ENCODE assay signal across 24 cellular contexts in genomic region chr9:104971521-104971920, GRCh38. TPM values are rescaled to one million over a fixed set of nuclear protein-coding genes. Genes with fewer than 3 reads are reported as not detected.
A peak's percentile ranks its signal among the peaks of the same experiment; 100 is the strongest.
DNase-seq lines count a peak whose midpoint lies in the region; ATAC-seq, FAIRE-seq and TF ChIP-seq lines count a peak whose summit lies in the region.
"Had no signal": no experiment of that assay in that cellular context is flagged by ENCODE, and none has a peak within 500 bp of the region (broad histone marks: within the 10 kb centered on the region; RNA-seq: fewer than 3 reads in every experiment).

No MANE protein-coding gene starts in this region.

- H3K79me2 ChIP-seq in H1 (ENCODE audit: control insufficient read depth in 1 of 2, insufficient read depth in 2 of 2, low read length in 2 of 2) (no peaks in the 10 kb centered on the region), keratinocyte (ENCODE audit: control insufficient read depth, insufficient read depth, low read length) (no peaks in the 10 kb centered on the region), trophoblast cell (ENCODE audit: control insufficient read depth, insufficient read depth, low read length, poor library complexity) (peaks cover 1% of the 10 kb centered on the region)

- H2BK5ac ChIP-seq in H1 (ENCODE audit: low read depth, low read length), result no peak overlapping the region
- no peak overlapping the region for H2BK5ac ChIP-seq in trophoblast cell (ENCODE audit: low read depth, low read length, poor library complexity)

- H2BK15ac ChIP-seq in H1 (ENCODE audit: low read length), result 0 out of 2 replicates have a peak overlapping the region, but pooled peaks have one; percentile 61

- no peaks in the 10 kb centered on the region for H3K36me3 Mint-ChIP-seq in naive thymus-derived CD4-positive, alpha-beta T cell
- H3K36me3 Mint-ChIP-seq: CD14-positive monocyte had no signal

- no peak overlapping the region for H3K4me3 ChIP-seq in H1 (ENCODE audit: extremely low read depth in 1 of 4, insufficient read depth in 2 of 4, low read depth in 3 of 4, low read length in 4 of 4)
- H3K4me3 ChIP-seq in keratinocyte (ENCODE audit: control insufficient read depth in 2 of 3, extremely low read depth in 1 of 3, insufficient read depth in 2 of 3, low read depth in 1 of 3, low read length in 3 of 3), result no peak overlapping the region
- H3K4me3 ChIP-seq in trophoblast cell (ENCODE audit: low read depth, low read length), result no peak overlapping the region
- H3K4me3 ChIP-seq in naive thymus-derived CD4-positive, alpha-beta T cell (ENCODE audit: low read length), result no peak overlapping the region
- no peak overlapping the region for H3K4me3 ChIP-seq in suprapubic skin
- H3K4me3 ChIP-seq: MG63 had no signal

- no peak overlapping the region for H3K9ac ChIP-seq in H1 (replicated peaks in 1 of 4; ENCODE audit: extremely low read depth in 1 of 4, low read depth in 3 of 4, low read length in 3 of 4)
- H3K9ac ChIP-seq in keratinocyte (ENCODE audit: control insufficient read depth, extremely low read depth, insufficient read depth, low read length), result no peak overlapping the region
- no peak overlapping the region for H3K9ac ChIP-seq in trophoblast cell (ENCODE audit: low read length)

- no peak overlapping the region for H4K12ac ChIP-seq in trophoblast cell (ENCODE audit: low read depth, low read length)

- TF ChIP-seq POLR2A in H1 (IDR thresholded peaks at IDR 0.05; ENCODE audit: control extremely low read depth in 1 of 2, low read depth in 2 of 2, low read length in 2 of 2) (no peak), suprapubic skin (IDR thresholded peaks at IDR 0.05) (no peak)

- H3K27ac ChIP-seq in H1 (ENCODE audit: low read depth, low read length) (no peak overlapping the region), keratinocyte (ENCODE audit: control insufficient read depth, insufficient read depth, low read length) (no peak overlapping the region), trophoblast cell (ENCODE audit: low read depth, low read length) (no peak overlapping the region), suprapubic skin (no peak overlapping the region)
- H3K27ac ChIP-seq in naive thymus-derived CD4-positive, alpha-beta T cell (ENCODE audit: low read depth, low read length), result no peak overlapping the region
- H3K27ac ChIP-seq: 22Rv1, RWPE1 had no signal

- no peak overlapping the region for H3K18ac ChIP-seq in H1 (ENCODE audit: extremely low read depth, low read length)
- H3K18ac ChIP-seq in trophoblast cell (ENCODE audit: low read length), result no peak overlapping the region

- ATAC-seq in naive thymus-derived CD4-positive, alpha-beta T cell, result no peak

- WGBS in H1 (ENCODE audit: extremely low coverage in 1 of 2, insufficient coverage in 1 of 2, insufficient read length in 1 of 2, insufficient replicate concordance in 2 of 2, low coverage in 1 of 2, low lambda C conversion rate in 2 of 2, missing lambda C conversion rate in 1 of 2), 2 experiments, result 88% methylated on average over 3 of the region's 3 CpGs; no CpG with 5 or more reads in 1 of the 2 experiments
- WGBS in trophoblast cell (ENCODE audit: extremely low coverage, insufficient coverage, insufficient read length), result no CpG with 5 or more reads among the region's 3 CpGs
- WGBS in suprapubic skin, result 92% methylated on average over 3 of the region's 3 CpGs

- H4K5ac ChIP-seq in H1 (ENCODE audit: insufficient read length, low read depth, low read length), result no peak overlapping the region

- H3K4me3 Mint-ChIP-seq in naive thymus-derived CD4-positive, alpha-beta T cell, result no peak overlapping the region
- H3K4me3 Mint-ChIP-seq: CD14-positive monocyte; CD8-positive, alpha-beta memory T cell; H9 had no signal

- no peaks in the 10 kb centered on the region for H3K9me3 Mint-ChIP-seq in naive thymus-derived CD4-positive, alpha-beta T cell
- H3K9me3 Mint-ChIP-seq: CD14-positive monocyte, H9 had no signal

- no peak overlapping the region for H2BK12ac ChIP-seq in H1 (ENCODE audit: low read depth, low read length)
- peak overlapping the region; percentile 32 for H2BK12ac ChIP-seq in trophoblast cell (ENCODE audit: low read length)

- H3K9me3 ChIP-seq in H1 (ENCODE audit: insufficient read depth in 2 of 2, low read depth in 1 of 2, low read length in 1 of 2), result no peaks in the 10 kb centered on the region
- H3K9me3 ChIP-seq in keratinocyte (ENCODE audit: control insufficient read depth, low read depth, low read length), result no peaks in the 10 kb centered on the region
- H3K9me3 ChIP-seq in trophoblast cell (ENCODE audit: insufficient read depth, low read depth, low read length), result no peaks in the 10 kb centered on the region
- H3K9me3 ChIP-seq in naive thymus-derived CD4-positive, alpha-beta T cell (ENCODE audit: control insufficient read depth in 2 of 3, low read length in 3 of 3), result no peaks in the 10 kb centered on the region
- no peaks in the 10 kb centered on the region for H3K9me3 ChIP-seq in suprapubic skin
- H3K9me3 ChIP-seq: BE2C, MG63 had no signal

- H3K23ac ChIP-seq in H1 (ENCODE audit: insufficient read length) (no peak overlapping the region), trophoblast cell (ENCODE audit: low read length) (no peak overlapping the region)

- H2AK5ac ChIP-seq in H1 (ENCODE audit: low read depth, low read length), result no peak overlapping the region
- H2AK5ac ChIP-seq in trophoblast cell (ENCODE audit: low read length), result no peak overlapping the region

- H3K36me3 ChIP-seq in H1 (ENCODE audit: control insufficient read depth in 2 of 4, insufficient read depth in 4 of 4, low read length in 3 of 4) (no peaks in the 10 kb centered on the region), keratinocyte (ENCODE audit: control insufficient read depth in 2 of 2, extremely low read depth in 1 of 2, insufficient read depth in 2 of 2, low read length in 2 of 2) (no peaks in the 10 kb centered on the region), trophoblast cell (ENCODE audit: control insufficient read depth in 1 of 2, insufficient read depth in 2 of 2, low read length in 2 of 2) (no peaks in the 10 kb centered on the region), suprapubic skin (no peaks in the 10 kb centered on the region)
- no peaks in the 10 kb centered on the region for H3K36me3 ChIP-seq in naive thymus-derived CD4-positive, alpha-beta T cell (ENCODE audit: control insufficient read depth in 2 of 3, insufficient read depth in 3 of 3, low read length in 3 of 3)
- H3K36me3 ChIP-seq: BE2C, MG63 had no signal

- H3K4me2 ChIP-seq in H1 (ENCODE audit: insufficient read depth in 1 of 2, low read depth in 2 of 2, low read length in 2 of 2) (no peak overlapping the region), keratinocyte (ENCODE audit: control insufficient read depth, extremely low read depth, insufficient read depth, low read depth, low read length) (no peak overlapping the region), trophoblast cell (ENCODE audit: low read length) (no peak overlapping the region)

- H2BK120ac ChIP-seq in H1 (replicated peaks; ENCODE audit: low read depth, low read length), result no peak overlapping the region
- peak overlapping the region; percentile 46 for H2BK120ac ChIP-seq in trophoblast cell (ENCODE audit: insufficient read depth, low read length, poor library complexity)

- FAIRE-seq in H1 (lab: Jason Lieb, UNC), result no peak
- peak; percentile 26 for FAIRE-seq in keratinocyte (lab: Jason Lieb, UNC)
- FAIRE-seq: GM12891 had no signal

- H4K8ac ChIP-seq in H1 (ENCODE audit: extremely low read depth, insufficient read depth, low read length) (no peak overlapping the region), trophoblast cell (ENCODE audit: low read depth, low read length) (no peak overlapping the region)

- H3K4me1 ChIP-seq in H1 (replicated peaks in 1 of 4; ENCODE audit: control insufficient read depth in 3 of 4, insufficient read depth in 4 of 4, low read length in 3 of 4) (peaks cover 5 to 12% (median 9%) of the 10 kb centered on the region in 4 experiments), keratinocyte (ENCODE audit: control insufficient read depth, extremely low read depth, insufficient read depth, low read length) (peaks cover 6% of the 10 kb centered on the region), trophoblast cell (ENCODE audit: control insufficient read depth in 1 of 2, insufficient read depth in 2 of 2, low read length in 2 of 2) (peaks cover 14 to 16% of the 10 kb centered on the region in 2 experiments), suprapubic skin (peaks cover 31% of the 10 kb centered on the region)
- peaks cover 0 to 6% of the 10 kb centered on the region in 2 donors for H3K4me1 ChIP-seq in naive thymus-derived CD4-positive, alpha-beta T cell (ENCODE audit: control insufficient read depth in 2 of 2, insufficient read depth in 2 of 2, low read length in 2 of 2)

- DNase-seq in ELF-1 (ENCODE audit: low read depth, low spot score) (peak; percentile 39), H1 (ENCODE audit: low read depth in 1 of 2, low spot score in 2 of 2) (no peak), keratinocyte (ENCODE audit: low read depth, low spot score) (no peak), trophoblast cell (peak; percentile 53 to 54), T-helper 9 cell (no peak), AG20443 (ENCODE audit: low spot score) (no peak), suprapubic skin (ENCODE audit: low spot score in 2 of 2) (no peak)
- DNase-seq in naive thymus-derived CD4-positive, alpha-beta T cell, result no peak
- DNase-seq: BE2C; CD8-positive, alpha-beta memory T cell; DMS 273 treated with DMSO at 0.1 percent for 48 hours; DMS79; EL; GF-D8; H9; KG1; MG63; NCI-H2029 treated with DMSO at 0.1 percent for 48 hours; NCI-H526 treated with DMSO at 0.1 percent for 48 hours; SHP77 had no signal

- H4K91ac ChIP-seq in H1 (replicated peaks; ENCODE audit: insufficient read length, low read length) (no peak overlapping the region), trophoblast cell (ENCODE audit: low read depth, low read length) (no peak overlapping the region)

- H3K4ac ChIP-seq in H1 (replicated peaks; ENCODE audit: insufficient read length, low read depth, low read length), result no peak overlapping the region
- H3K4ac ChIP-seq in trophoblast cell (ENCODE audit: low read depth, low read length), result no peak overlapping the region

- intact Hi-C loops in naive thymus-derived CD4-positive, alpha-beta T cell (cut with micrococcal nuclease), result no loop called here

- peak overlapping the region in 2 of 9 donors; percentile 5 to 9 for H3K27ac Mint-ChIP-seq in naive thymus-derived CD4-positive, alpha-beta T cell
- H3K27ac Mint-ChIP-seq: CD14-positive monocyte; CD8-positive, alpha-beta memory T cell had no signal

- H3K79me1 ChIP-seq in H1 (ENCODE audit: low read depth, low read length) (no peaks in the 10 kb centered on the region), trophoblast cell (ENCODE audit: low read length) (peaks cover 7% of the 10 kb centered on the region)

- no peak overlapping the region for H2BK20ac ChIP-seq in H1 (ENCODE audit: low read length)

- H4K20me1 ChIP-seq in H1 (replicated peaks in 1 of 2; ENCODE audit: control insufficient read depth in 1 of 2, insufficient read depth in 2 of 2, low read length in 2 of 2) (no peaks in the 10 kb centered on the region), keratinocyte (ENCODE audit: control insufficient read depth, extremely low read depth, insufficient read depth, low read length) (no peaks in the 10 kb centered on the region)

- TF ChIP-seq EP300 in H1 (IDR thresholded peaks at IDR 0.05; ENCODE audit: borderline replicate concordance in 1 of 2, low read depth in 2 of 2, low read length in 2 of 2) (no peak), suprapubic skin (IDR thresholded peaks at IDR 0.05) (no peak)

- H3K23me2 ChIP-seq in H1 (ENCODE audit: low read depth, low read length), result no peaks in the 10 kb centered on the region; the same call in 1 of the 2 replicates

- H3K27me3 Mint-ChIP-seq in naive thymus-derived CD4-positive, alpha-beta T cell, result peaks cover 0 to 34% (median 0%) of the 10 kb centered on the region in 5 donors

- dilution Hi-C loops in keratinocyte (cut with MboI; ENCODE audit: extremely low pct_ligation_motif_present, low sequenced_read_pairs), result no loop called here

- TF ChIP-seq CTCF in H1 (IDR thresholded peaks at IDR 0.05; ENCODE audit: control extremely low read depth in 1 of 3, insufficient read depth in 1 of 3, low read depth in 1 of 3, low read length in 3 of 3) (no peak), keratinocyte (optimal IDR thresholded peaks at IDR 0.05 in 1 of 3, IDR thresholded peaks at IDR 0.05 in 1 of 3, conservative IDR thresholded peaks at IDR 0.05 in 1 of 3; ENCODE audit: extremely low read depth in 1 of 3, insufficient read depth in 2 of 3, low read length in 3 of 3) (no peak), suprapubic skin (IDR thresholded peaks at IDR 0.05) (no peak)

- peaks cover 15 to 37% (median 26%) of the 10 kb centered on the region in 7 donors for H3K4me1 Mint-ChIP-seq in naive thymus-derived CD4-positive, alpha-beta T cell

- CTCF ChIA-PET in H1 (lab: Charles Lee; ENCODE audit: partially characterized antibody), result interaction anchor here (0.6 to 0.7 kb wide), 2 partner anchors 12 to 133 kb away, joined by 3 read pairs; no protein-coding TSS in a partner anchor
- CTCF ChIA-PET in naive thymus-derived CD4-positive, alpha-beta T cell (lab: Charles Lee), result no interaction called here

- H3K27me3 ChIP-seq in H1 (replicated peaks in 1 of 4; ENCODE audit: control insufficient read depth in 3 of 4, extremely low read depth in 1 of 4, insufficient read depth in 3 of 4, low read length in 3 of 4), result no peaks in the 10 kb centered on the region
- H3K27me3 ChIP-seq in keratinocyte (ENCODE audit: control insufficient read depth, extremely low read depth, insufficient read depth, low read length), result no peaks in the 10 kb centered on the region
- H3K27me3 ChIP-seq in trophoblast cell (ENCODE audit: insufficient read depth, low read length), result no peaks in the 10 kb centered on the region
- peaks cover 0 to 5% of the 10 kb centered on the region in 2 donors for H3K27me3 ChIP-seq in naive thymus-derived CD4-positive, alpha-beta T cell (ENCODE audit: control insufficient read depth in 2 of 2, insufficient read depth in 2 of 2, low read length in 2 of 2)
- H3K27me3 ChIP-seq in suprapubic skin, result no peaks in the 10 kb centered on the region
- H3K27me3 ChIP-seq: BE2C, MG63 had no signal

- H3K9me1 ChIP-seq in keratinocyte (ENCODE audit: control insufficient read depth, extremely low read depth, insufficient read depth, low read length), result no peaks in the 10 kb centered on the region

- POLR2A ChIA-PET in H1 (lab: Charles Lee; ENCODE audit: partially characterized antibody), result interaction anchor here (1.1 to 6.4 kb wide), 2 partner anchors 43 to 88 kb away, joined by 7 to 53 read pairs; partner anchors contain the start of gene ABCA1
- POLR2A ChIA-PET in naive thymus-derived CD4-positive, alpha-beta T cell (lab: Charles Lee), result no interaction called here

- no peak overlapping the region for H2AFZ ChIP-seq in H1 (ENCODE audit: low read length)
- H2AFZ ChIP-seq in keratinocyte (ENCODE audit: control insufficient read depth, low read length), result no peak overlapping the region
- H2AFZ ChIP-seq in trophoblast cell (ENCODE audit: insufficient read depth, low read length, poor library complexity), result no peak overlapping the region

- H3K14ac ChIP-seq in H1 (ENCODE audit: insufficient read length) (no peak overlapping the region), trophoblast cell (ENCODE audit: low read length) (no peak overlapping the region)

- no peak for TF ChIP-seq RAD21 in H1 (IDR thresholded peaks at IDR 0.05 in 1 of 2, conservative IDR thresholded peaks at IDR 0.05 in 1 of 2; ENCODE audit: low read depth in 2 of 2, low read length in 2 of 2)

- H3K56ac ChIP-seq in H1 (replicated peaks; ENCODE audit: insufficient read length, low read depth, low read length), result no peak overlapping the region

RNA-seq across cellular contexts. Expression of gene ABCA1, which starts 43.6 kb away (rescaled TPM):
- total RNA-seq in H1 (2021; fragmentation: NEBNext Ultra II Directional; extraction: Animal tissue kit (Norgen Biotek cat#: 25700)), result 7.8 and 8.5 TPM in 2 replicates
- polyA plus RNA-seq in H1 (2011; rRNA removed), result 6.9 and 7.3 TPM in 2 replicates
- polyA plus RNA-seq in H1 (2011; cell fraction: cytosol; rRNA removed), result 5.2 TPM
- 11.8 TPM for polyA plus RNA-seq in H1 (2011; cell fraction: nucleus; rRNA removed)
- 4.0 to 4.8 TPM (median 4.2 TPM) in 4 replicates for polyA plus RNA-seq in H1 (2012, experiment 1 of 2)
- polyA plus RNA-seq in H1 (2012, experiment 2 of 2), result 0.33 TPM
- polyA plus RNA-seq in H1 (2013, experiment 1 of 2), result 1.7 TPM
- polyA plus RNA-seq in H1 (2013, experiment 2 of 2), result 1.1 TPM
- polyA minus RNA-seq in H1 (2011; rRNA and poly(A)+ RNA removed), result 82.4 and 99.2 TPM in 2 replicates
- 19.4 TPM for polyA minus RNA-seq in H1 (2011; cell fraction: cytosol; rRNA and poly(A)+ RNA removed)
- polyA minus RNA-seq in H1 (2011; cell fraction: nucleus; rRNA and poly(A)+ RNA removed), result 45.3 TPM
- 20.8 to 35.9 TPM (median 23.0 TPM) in 3 replicates for polyA plus RNA-seq in keratinocyte
- polyA plus RNA-seq in keratinocyte (2011; ENCODE audit: low read depth), result 2.5 TPM
- polyA plus RNA-seq in keratinocyte (2011; cell fraction: cytosol; rRNA removed), result 4.2 and 6.8 TPM in 2 replicates
- 45.6 and 53.6 TPM in 2 replicates for polyA plus RNA-seq in keratinocyte (2011; cell fraction: nucleus; rRNA removed)
- 4.2 and 27.7 TPM in 2 replicates for polyA plus RNA-seq in keratinocyte (2012; ENCODE audit: low replicate concordance)
- polyA minus RNA-seq in keratinocyte, result 262 to 318 TPM (median 305 TPM) in 3 replicates
- 47.2 TPM for polyA minus RNA-seq in keratinocyte (2011; cell fraction: cytosol; rRNA and poly(A)+ RNA removed)
- polyA minus RNA-seq in keratinocyte (2011; cell fraction: nucleus; rRNA and poly(A)+ RNA removed), result 243 and 353 TPM in 2 replicates
- 4.9 and 5.1 TPM in 2 replicates for polyA plus RNA-seq in trophoblast cell (2013)
- total RNA-seq in naive thymus-derived CD4-positive, alpha-beta T cell, result 10 to 100 TPM in 2 of 5 experiments, 1 to 10 TPM in 2, under 1 TPM in 1; 0.58 to 19.4 (median 1.1) TPM
- under 1 TPM; 0.25 to 0.56 TPM for polyA plus RNA-seq in naive thymus-derived CD4-positive, alpha-beta T cell
- total RNA-seq in suprapubic skin, result 10 to 100 TPM; 24.5 to 89.1 (median 48.5) TPM
- polyA plus RNA-seq: CD8-positive, alpha-beta memory T cell had no signal

Comparison
In these comparisons a context has a peak if more than half of its experiments do, and no peak if none do; other contexts are left out.
1. DNase-seq: peak in ELF-1 (single experiment) and trophoblast cell (2 of 2); none in H1 (0 of 2), keratinocyte (single experiment), naive thymus-derived CD4-positive, alpha-beta T cell (0 of 9), T-helper 9 cell (single experiment), AG20443 (single experiment) and suprapubic skin (0 of 2).